In genomic region chr2:1730047-1730937, GRCh38 we compare ENCODE assay signal across 8 cellular contexts. TPM values are rescaled to one million over a fixed set of nuclear protein-coding genes. Genes with fewer than 3 reads are reported as not detected.
A peak's percentile ranks its signal among the peaks of the same experiment; 100 is the strongest.
DNase-seq lines count a peak whose midpoint lies in the region; ATAC-seq and TF ChIP-seq lines count a peak whose summit lies in the region.

No MANE protein-coding gene starts in this region.

- no peak for TF ChIP-seq CTCF in GM23338 (conservative IDR thresholded peaks at IDR 0.05; ENCODE audit: low read depth in 2 of 2)
- TF ChIP-seq CTCF in MM.1S (IDR thresholded peaks at IDR 0.05; ENCODE audit: low read length): no peak

- intact Hi-C loops in left ventricle myocardium superior (cut with micrococcal nuclease): no loop called here

- no peaks in the 10 kb centered on the region for H3K9me3 ChIP-seq in MM.1S (replicated peaks; ENCODE audit: insufficient read depth, low read length)

- H4K20me1 ChIP-seq in GM23338 (replicated peaks; ENCODE audit: insufficient read depth) (peaks cover 34% of the 10 kb centered on the region; the same call in 1 of the 2 replicates), MM.1S (ENCODE audit: insufficient read depth, low read length) (no peaks in the 10 kb centered on the region)

- H3F3A ChIP-seq in GM23338 (replicated peaks; ENCODE audit: low read depth) (0 out of 2 replicates have a peak, but pooled peaks cover 9% of the 10 kb centered on the region), MM.1S (ENCODE audit: insufficient read depth, low read length) (no peaks in the 10 kb centered on the region)

- no peak overlapping the region for H3K4me3 ChIP-seq in GM23338
- no peak overlapping the region for H3K4me3 ChIP-seq in MM.1S (ENCODE audit: low read length)

- DNase-seq in GM23338 (ENCODE audit: low spot score) (peak; percentile 56), amniotic epithelial cell (ENCODE audit: low read depth) (peak; percentile 95), left ventricle myocardium superior (peak; percentile 30), renal cortical epithelial cell (ENCODE audit: low read depth) (peak; percentile 70), MM.1S (no peak), NOMO-1 treated with DMSO at 0.1 percent for 48 hours (lab: John Stamatoyannopoulos, UW; ENCODE audit: unreplicated experiment) (no peak)
- DNase-seq in activated CD4-positive, alpha-beta T cell treated with anti-CD3 and anti-CD28 coated beads for 4 hours: no peak

- no peak overlapping the region for H3K9ac ChIP-seq in MM.1S (ENCODE audit: low read length)

- ATAC-seq in GM23338 (peak; percentile 76), left ventricle myocardium superior (peak; percentile 40), HG03045 (IDR thresholded peaks at IDR 0.05; ENCODE audit: unreplicated experiment) (no peak)

- no peaks in the 10 kb centered on the region for H3K27me3 Mint-ChIP-seq in GM23338 (ENCODE audit: insufficient read depth, low read depth, poor library complexity)

- H3K9me2 ChIP-seq in GM23338 (ENCODE audit: insufficient read depth): no peaks in the 10 kb centered on the region
- no peaks in the 10 kb centered on the region for H3K9me2 ChIP-seq in MM.1S (replicated peaks; ENCODE audit: insufficient read depth, low read length)

- H3K9me3 Mint-ChIP-seq in GM23338: peaks cover 11% of the 10 kb centered on the region; the same call in 2 of the 3 replicates

- H3K4me1 Mint-ChIP-seq in GM23338: peaks cover 58% of the 10 kb centered on the region

- H3K79me2 ChIP-seq in GM23338 (replicated peaks; ENCODE audit: insufficient read depth) (peaks cover 94% of the 10 kb centered on the region), MM.1S (ENCODE audit: low read length) (no peaks in the 10 kb centered on the region)

- H3K27me3 ChIP-seq in GM23338 (ENCODE audit: insufficient read depth) (no peaks in the 10 kb centered on the region), MM.1S (replicated peaks; ENCODE audit: insufficient read depth, low read length) (no peaks in the 10 kb centered on the region)

- H3K4me1 ChIP-seq in GM23338 (ENCODE audit: insufficient read depth) (peaks cover 37% of the 10 kb centered on the region), MM.1S (ENCODE audit: low read length) (no peaks in the 10 kb centered on the region)

- H3K4me2 ChIP-seq in GM23338 (peak overlapping the region; percentile 13), MM.1S (ENCODE audit: low read depth, low read length) (no peak overlapping the region)

- H3K27ac ChIP-seq in GM23338 (ENCODE audit: low read depth) (peak overlapping the region; percentile 90), MM.1S (ENCODE audit: low read length) (no peak overlapping the region)

- H3K36me3 ChIP-seq in GM23338 (ENCODE audit: insufficient read depth): no peaks in the 10 kb centered on the region
- no peaks in the 10 kb centered on the region for H3K36me3 ChIP-seq in MM.1S (replicated peaks; ENCODE audit: insufficient read depth, low read length)

- H2AFZ ChIP-seq in GM23338 (no peak overlapping the region), MM.1S (ENCODE audit: low read length) (no peak overlapping the region)

- no peak overlapping the region; the same call in 1 of the 2 replicates for H3K27ac Mint-ChIP-seq in GM23338

- peak overlapping the region; percentile 17; the same call in 1 of the 3 replicates for H3K4me3 Mint-ChIP-seq in GM23338

- H3K36me3 Mint-ChIP-seq in GM23338 (ENCODE audit: low read depth): peaks cover 37% of the 10 kb centered on the region

TF ChIP-seq in GM23338, 12 proteins besides CTCF, POLR2A, EP300 and RAD21:
- TF ChIP-seq ZNF462 (CRISPR knock-in tag; IDR thresholded peaks at IDR 0.05) (no peak), EZH2 (IDR thresholded peaks at IDR 0.05; ENCODE audit: low read depth, unreplicated experiment) (no peak)

RNA-seq across cellular contexts. Expression of gene PXDN, which starts 14.0 kb away (rescaled TPM):
- 216 and 225 TPM in 2 replicates for total RNA-seq in GM23338 (2014; rRNA removed; shearing (Covaris generic))
- polyA plus RNA-seq in GM23338 (2016; fragmentation: Nextera tagmentation; extraction: Ambion mirVana): 38.5 and 42.2 TPM in 2 replicates
- 18.5 TPM for total RNA-seq in left ventricle myocardium superior
- 243 and 291 TPM in 2 replicates for total RNA-seq in renal cortical epithelial cell

Comparison
In these comparisons a context has a peak if more than half of its experiments do, and no peak if none do; other contexts are left out.
1. DNase-seq: peak in GM23338 (single experiment), amniotic epithelial cell (single experiment), left ventricle myocardium superior (single experiment) and renal cortical epithelial cell (single experiment); none in MM.1S (single experiment), NOMO-1 treated with DMSO at 0.1 percent for 48 hours (single experiment) and activated CD4-positive, alpha-beta T cell treated with anti-CD3 and anti-CD28 coated beads for 4 hours (0 of 2).
2. RNA of gene PXDN, which starts 14.0 kb away (total RNA-seq): 243 to 291 TPM in renal cortical epithelial cell and 216 to 225 TPM in GM23338; 18.5 TPM in left ventricle myocardium superior (single experiment); every median in the first group is over 10 times any median in the second.